In genomic region chr17:64261422-64262124, GRCh38 we compare ENCODE assay signal across 8 cellular contexts. TPM values are rescaled to one million over a fixed set of nuclear protein-coding genes. Genes with fewer than 3 reads are reported as not detected.
DNase-seq lines count a peak whose midpoint lies in the region; ATAC-seq, FAIRE-seq and TF ChIP-seq lines count a peak whose summit lies in the region.

No MANE protein-coding gene starts in this region.

- H3K79me2 ChIP-seq in astrocyte (ENCODE audit: insufficient read depth, low read length) = peaks cover 50% of the 10 kb centered on the region

- intact Hi-C loops in lower lobe of right lung (cut with DNase I) = no loop called here

- peak overlapping the region; percentile 80 for H3K9ac ChIP-seq in astrocyte (ENCODE audit: low read length)

- TF ChIP-seq CTCF in astrocyte (IDR thresholded peaks at IDR 0.05; ENCODE audit: insufficient read depth, low read depth, low read length) (no peak), lower lobe of right lung (IDR thresholded peaks at IDR 0.05) (no peak), upper lobe of left lung (IDR thresholded peaks at IDR 0.05) (no peak)

- no peaks in the 10 kb centered on the region for H3K36me3 Mint-ChIP-seq in activated naive CD4-positive, alpha-beta T cell treated with anti-CD3 and anti-CD28 coated beads, Interleukin-2, amount 50 U/mL, for 24 hours
- H3K36me3 Mint-ChIP-seq in astrocyte (ENCODE audit: low read depth, unreplicated experiment) = peaks cover 2% of the 10 kb centered on the region

- 46 to 55% methylated on average over 5 of the region's 5 CpGs for WGBS in upper lobe of left lung, 2 donors

- H3K4me1 Mint-ChIP-seq in activated naive CD4-positive, alpha-beta T cell treated with anti-CD3 and anti-CD28 coated beads, Interleukin-2, amount 50 U/mL, for 24 hours = peaks cover 41% of the 10 kb centered on the region
- H3K4me1 Mint-ChIP-seq in astrocyte (ENCODE audit: low read depth, unreplicated experiment) = peaks cover 41% of the 10 kb centered on the region

- H3K4me3 ChIP-seq in astrocyte (ENCODE audit: insufficient read depth, low read depth, low read length) (peak overlapping the region; percentile 70), lower lobe of right lung (peak overlapping the region; percentile 91), upper lobe of left lung (peak overlapping the region in 3 of 4 donors; percentile 80 to 94 (median 85))

- H3K4me2 ChIP-seq in astrocyte (ENCODE audit: low read length) = peak overlapping the region; percentile 99

- H3K27ac Mint-ChIP-seq in activated naive CD4-positive, alpha-beta T cell treated with anti-CD3 and anti-CD28 coated beads, Interleukin-2, amount 50 U/mL, for 24 hours = peak overlapping the region; percentile 89
- H3K27ac Mint-ChIP-seq in astrocyte (ENCODE audit: unreplicated experiment) = peak overlapping the region; percentile 81

- peak overlapping the region; percentile 78 for H2AFZ ChIP-seq in astrocyte (ENCODE audit: low read depth, low read length)

- no peaks in the 10 kb centered on the region for H3K27me3 Mint-ChIP-seq in activated naive CD4-positive, alpha-beta T cell treated with anti-CD3 and anti-CD28 coated beads, Interleukin-2, amount 50 U/mL, for 24 hours
- H3K27me3 Mint-ChIP-seq in astrocyte (ENCODE audit: low read depth, unreplicated experiment) = no peaks in the 10 kb centered on the region

- peak overlapping the region; percentile 93 for H3K4me3 Mint-ChIP-seq in activated naive CD4-positive, alpha-beta T cell treated with anti-CD3 and anti-CD28 coated beads, Interleukin-2, amount 50 U/mL, for 24 hours
- peak overlapping the region; percentile 99 for H3K4me3 Mint-ChIP-seq in astrocyte (ENCODE audit: unreplicated experiment)

- H3K9me3 Mint-ChIP-seq in activated naive CD4-positive, alpha-beta T cell treated with anti-CD3 and anti-CD28 coated beads, Interleukin-2, amount 50 U/mL, for 24 hours = no peaks in the 10 kb centered on the region
- H3K9me3 Mint-ChIP-seq in astrocyte (ENCODE audit: unreplicated experiment) = no peaks in the 10 kb centered on the region

- no peak overlapping the region for H3K27ac ChIP-seq in astrocyte (ENCODE audit: low read depth, low read length)
- peak overlapping the region; percentile 87 for H3K27ac ChIP-seq in lower lobe of right lung
- H3K27ac ChIP-seq in upper lobe of left lung = peak overlapping the region; percentile 86 to 94 (median 90)
- H3K27ac ChIP-seq in substantia nigra (ENCODE audit: low read depth, low read length, poor library complexity, severe bottlenecking) = no peak overlapping the region

- no peaks in the 10 kb centered on the region for H3K36me3 ChIP-seq in astrocyte (ENCODE audit: insufficient read depth, low read length)
- no peaks in the 10 kb centered on the region for H3K36me3 ChIP-seq in lower lobe of right lung
- no peaks in the 10 kb centered on the region for H3K36me3 ChIP-seq in upper lobe of left lung

- DNase-seq in activated naive CD4-positive, alpha-beta T cell treated with anti-CD3 and anti-CD28 coated beads, Interleukin-2, amount 50 U/mL, for 16 hours = no peak
- DNase-seq in astrocyte (ENCODE audit: low read depth) = no peak
- no peak for DNase-seq in lower lobe of right lung
- DNase-seq in upper lobe of left lung = no peak
- DNase-seq in substantia nigra (lab: John Stamatoyannopoulos, UW) = no peak
- DNase-seq in DMS114 treated with DMSO at 0.1 percent for 48 hours (lab: John Stamatoyannopoulos, UW; ENCODE audit: unreplicated experiment) = no peak
- DNase-seq in G401 (ENCODE audit: low spot score) = no peak

- H3K9me3 ChIP-seq in astrocyte (ENCODE audit: insufficient read depth, low read depth, low read length) = no peaks in the 10 kb centered on the region
- no peaks in the 10 kb centered on the region for H3K9me3 ChIP-seq in lower lobe of right lung
- H3K9me3 ChIP-seq in upper lobe of left lung = no peaks in the 10 kb centered on the region

- H4K20me1 ChIP-seq in astrocyte (ENCODE audit: insufficient read depth, low read length) = peaks cover 28% of the 10 kb centered on the region

- in situ Hi-C loops in G401 (cut with HindIII; ENCODE audit: low sequenced_read_pairs) = no loop called here

- TF ChIP-seq POLR2A in upper lobe of left lung (IDR thresholded peaks at IDR 0.05) = no peak

- ATAC-seq in lower lobe of right lung (no peak), upper lobe of left lung (ENCODE audit: low FRiP score in 2 of 2) (no peak)

- peaks cover 9% of the 10 kb centered on the region for H3K4me1 ChIP-seq in astrocyte (ENCODE audit: insufficient read depth, low read length)
- peaks cover 25% of the 10 kb centered on the region for H3K4me1 ChIP-seq in lower lobe of right lung
- peaks cover 18 to 35% (median 31%) of the 10 kb centered on the region in 4 donors for H3K4me1 ChIP-seq in upper lobe of left lung

- H3K27me3 ChIP-seq in astrocyte (ENCODE audit: insufficient read depth, low read length) (no peaks in the 10 kb centered on the region), lower lobe of right lung (ENCODE audit: low read depth) (no peaks in the 10 kb centered on the region), upper lobe of left lung (no peaks in the 10 kb centered on the region)

- no peak for TF ChIP-seq EP300 in upper lobe of left lung (IDR thresholded peaks at IDR 0.05)

- no peak for FAIRE-seq in astrocyte (lab: Jason Lieb, UNC)

RNA-seq across cellular contexts. Expression of gene TEX2, which starts 1.5 kb away (rescaled TPM):
- total RNA-seq in astrocyte = 56.1 and 58.2 TPM in 2 replicates
- 41.3 TPM for total RNA-seq in lower lobe of right lung
- 10 to 100 TPM; 42.3 to 96.1 (median 53.4) TPM for total RNA-seq in upper lobe of left lung
- 7.4 and 22.7 TPM in 2 replicates for total RNA-seq in G401 (2014; rRNA removed; shearing (Covaris generic))

Comparison
In these comparisons a context has a peak if more than half of its experiments do, and no peak if none do; other contexts are left out.
1. H3K27ac ChIP-seq: peak in lower lobe of right lung (single experiment) and upper lobe of left lung (4 of 4); none in astrocyte (single experiment) and substantia nigra (single experiment).
2. Peak in every context shown above with its lines, with median percentiles within 50 percentile points of each other: H3K4me3 ChIP-seq.